Comparison of ENCODE assay signal across 8 cellular contexts in genomic region chr11:65558785-65559509, GRCh38. TPM values are rescaled to one million over a fixed set of nuclear protein-coding genes. Genes with fewer than 3 reads are reported as not detected.
DNase-seq lines count a peak whose midpoint lies in the region; ATAC-seq, FAIRE-seq and TF ChIP-seq lines count a peak whose summit lies in the region.

No MANE protein-coding gene starts in this region.

- no peaks in the 10 kb centered on the region for H3K36me3 Mint-ChIP-seq in activated naive CD8-positive, alpha-beta T cell treated with anti-CD3 and anti-CD28 coated beads, Interleukin-2, amount 50 U/mL, for 24 hours (ENCODE audit: low read depth)

- peak overlapping the region; percentile 51 for H3K4me3 Mint-ChIP-seq in activated naive CD8-positive, alpha-beta T cell treated with anti-CD3 and anti-CD28 coated beads, Interleukin-2, amount 50 U/mL, for 24 hours

- no peaks in the 10 kb centered on the region for H3K27me3 Mint-ChIP-seq in activated naive CD8-positive, alpha-beta T cell treated with anti-CD3 and anti-CD28 coated beads, Interleukin-2, amount 50 U/mL, for 24 hours

- WGBS in right cardiac atrium: 24% methylated on average over 21 of the region's 21 CpGs

- intact Hi-C loops in right cardiac atrium (cut with DNase I): no loop called here

- H3K9me3 ChIP-seq in right cardiac atrium (ENCODE audit: control insufficient read depth, low read length) (no peaks in the 10 kb centered on the region), skeletal muscle satellite cell (replicated peaks; ENCODE audit: low read length) (no peaks in the 10 kb centered on the region)

- peak overlapping the region; percentile 99 for H3K27ac ChIP-seq in right cardiac atrium (ENCODE audit: low read length)

- no peaks in the 10 kb centered on the region for H3K27me3 ChIP-seq in right cardiac atrium (ENCODE audit: control insufficient read depth, insufficient read depth)
- H3K27me3 ChIP-seq in skeletal muscle satellite cell (ENCODE audit: control insufficient read depth, insufficient read depth, low read length): no peaks in the 10 kb centered on the region

- TF ChIP-seq POLR2A in GM12891 (IDR thresholded peaks at IDR 0.05; ENCODE audit: low read depth, low read length): no peak

- DNase-seq in HT1080 (ENCODE audit: low read depth) (peak; percentile 64), right cardiac atrium (peak; percentile 82 to 94 (median 94)), GM12891 (ENCODE audit: insufficient read length, low spot score) (no peak), NCI-H187 treated with DMSO at 0.1 percent for 48 hours (lab: John Stamatoyannopoulos, UW) (no peak), epidermal melanocyte (ENCODE audit: insufficient read length, low spot score) (no peak)
- DNase-seq in activated naive CD8-positive, alpha-beta T cell treated with anti-CD3 and anti-CD28 coated beads, Interleukin-2, amount 50 U/mL, for 24 hours: no peak

- H3K9me3 Mint-ChIP-seq in activated naive CD8-positive, alpha-beta T cell treated with anti-CD3 and anti-CD28 coated beads, Interleukin-2, amount 50 U/mL, for 24 hours: no peaks in the 10 kb centered on the region

- H3K36me3 ChIP-seq in skeletal muscle satellite cell (ENCODE audit: insufficient read depth, low read length): no peaks in the 10 kb centered on the region

- H3K27ac Mint-ChIP-seq in activated naive CD8-positive, alpha-beta T cell treated with anti-CD3 and anti-CD28 coated beads, Interleukin-2, amount 50 U/mL, for 24 hours: peak overlapping the region; percentile 67

- H3K4me2 ChIP-seq in skeletal muscle satellite cell (ENCODE audit: low read length): peak overlapping the region; percentile 93

- H3K4me3 ChIP-seq in right cardiac atrium (ENCODE audit: low read length): peak overlapping the region; percentile 90
- peak overlapping the region; percentile 57 for H3K4me3 ChIP-seq in skeletal muscle satellite cell (ENCODE audit: low read length)

- FAIRE-seq in GM12891 (lab: Jason Lieb, UNC): no peak

- H3K4me1 Mint-ChIP-seq in activated naive CD8-positive, alpha-beta T cell treated with anti-CD3 and anti-CD28 coated beads, Interleukin-2, amount 50 U/mL, for 24 hours: peaks cover 66% of the 10 kb centered on the region

- peaks cover 12% of the 10 kb centered on the region for H3K4me1 ChIP-seq in right cardiac atrium (ENCODE audit: control insufficient read depth, insufficient read depth, low read length)
- peaks cover 64% of the 10 kb centered on the region for H3K4me1 ChIP-seq in skeletal muscle satellite cell (ENCODE audit: control insufficient read depth, insufficient read depth, low read length)

- no peak for ATAC-seq in activated naive CD8-positive, alpha-beta T cell treated with anti-CD3 and anti-CD28 coated beads, Interleukin-2, amount 50 U/mL, for 24 hours
- ATAC-seq in right cardiac atrium (peak; percentile 51 to 68), HG03520 (IDR thresholded peaks at IDR 0.05; ENCODE audit: unreplicated experiment) (no peak)

- H3K9ac ChIP-seq in skeletal muscle satellite cell (ENCODE audit: low read depth, low read length): peak overlapping the region; percentile 75

TF ChIP-seq in GM12891, 5 proteins besides CTCF, POLR2A, EP300 and RAD21:
- TF ChIP-seq TAF1 (IDR thresholded peaks at IDR 0.05; ENCODE audit: low read depth, low read length): no peak
- no peak for TF ChIP-seq POLR2AphosphoS5 (IDR thresholded peaks at IDR 0.05; ENCODE audit: low read depth, low read length)
- no peak for TF ChIP-seq POU2F2 (IDR thresholded peaks at IDR 0.05; ENCODE audit: low read depth, low read length)
- TF ChIP-seq PAX5 (IDR thresholded peaks at IDR 0.05; ENCODE audit: insufficient read depth, low read length, severe bottlenecking): no peak
- TF ChIP-seq SPI1 (IDR thresholded peaks at IDR 0.05; ENCODE audit: low read depth, low read length): no peak

RNA-seq across cellular contexts. Expression of gene LTBP3, which starts 0.8 kb away (rescaled TPM):
- 6.2 and 6.5 TPM in 2 replicates for total RNA-seq in HT1080 (2014; rRNA removed; shearing (Covaris generic))
- polyA plus RNA-seq in HT1080 (2015; cell fraction: cytosol; rRNA removed): 157 and 158 TPM in 2 replicates
- 490 and 510 TPM in 2 replicates for polyA plus RNA-seq in HT1080 (2015; cell fraction: nucleus; rRNA removed)
- 100 to 1,000 TPM; 128 to 161 (median 140) TPM for total RNA-seq in right cardiac atrium
- 60.2 TPM for polyA plus RNA-seq in right cardiac atrium
- total RNA-seq in skeletal muscle satellite cell (2012; rRNA removed): 40.0 and 50.7 TPM in 2 replicates
- 14.6 TPM for polyA plus RNA-seq in GM12891 (2012; ENCODE audit: low read depth, missing spikeins)

RNA-seq across cellular contexts. Expression of gene ZNRD2, which starts 11.3 kb away (rescaled TPM):
- 137 and 145 TPM in 2 replicates for total RNA-seq in HT1080 (2014; rRNA removed; shearing (Covaris generic))
- 92.5 and 122 TPM in 2 replicates for polyA plus RNA-seq in HT1080 (2015; cell fraction: cytosol; rRNA removed)
- polyA plus RNA-seq in HT1080 (2015; cell fraction: nucleus; rRNA removed): 74.7 and 83.9 TPM in 2 replicates
- 10 to 100 TPM; 32.6 to 35.3 (median 34.9) TPM for total RNA-seq in right cardiac atrium
- polyA plus RNA-seq in right cardiac atrium: 56.8 TPM
- total RNA-seq in skeletal muscle satellite cell (2012; rRNA removed): 77.6 and 102 TPM in 2 replicates
- 48.7 TPM for polyA plus RNA-seq in GM12891 (2012; ENCODE audit: low read depth, missing spikeins)

RNA-seq across cellular contexts. Expression of gene FAM89B, which starts 13.4 kb away (rescaled TPM):
- total RNA-seq in HT1080 (2014; rRNA removed; shearing (Covaris generic)): 34.6 and 45.1 TPM in 2 replicates
- polyA plus RNA-seq in HT1080 (2015; cell fraction: cytosol; rRNA removed): 49.7 and 54.5 TPM in 2 replicates
- 22.0 and 23.9 TPM in 2 replicates for polyA plus RNA-seq in HT1080 (2015; cell fraction: nucleus; rRNA removed)
- total RNA-seq in right cardiac atrium: 10 to 100 TPM; 40.5 to 46.6 (median 45.9) TPM
- 43.0 TPM for polyA plus RNA-seq in right cardiac atrium
- 13.4 and 21.8 TPM in 2 replicates for total RNA-seq in skeletal muscle satellite cell (2012; rRNA removed)
- polyA plus RNA-seq in GM12891 (2012; ENCODE audit: low read depth, missing spikeins): 18.3 TPM

RNA-seq across cellular contexts. Expression of gene EHBP1L1, which starts 16.9 kb away (rescaled TPM):
- total RNA-seq in HT1080 (2014; rRNA removed; shearing (Covaris generic)): 65.5 and 74.4 TPM in 2 replicates
- polyA plus RNA-seq in HT1080 (2015; cell fraction: cytosol; rRNA removed): 42.7 and 55.5 TPM in 2 replicates
- 76.0 and 118 TPM in 2 replicates for polyA plus RNA-seq in HT1080 (2015; cell fraction: nucleus; rRNA removed)
- 10 to 100 TPM; 43.9 to 80.2 (median 48.2) TPM for total RNA-seq in right cardiac atrium
- 35.7 TPM for polyA plus RNA-seq in right cardiac atrium
- total RNA-seq in skeletal muscle satellite cell (2012; rRNA removed): 35.0 and 44.8 TPM in 2 replicates
- 36.3 TPM for polyA plus RNA-seq in GM12891 (2012; ENCODE audit: low read depth, missing spikeins)

RNA-seq across cellular contexts. Expression of gene SCYL1, which starts 34.1 kb away (rescaled TPM):
- total RNA-seq in HT1080 (2014; rRNA removed; shearing (Covaris generic)): 66.6 and 67.0 TPM in 2 replicates
- 50.5 and 57.6 TPM in 2 replicates for polyA plus RNA-seq in HT1080 (2015; cell fraction: cytosol; rRNA removed)
- 50.7 and 62.7 TPM in 2 replicates for polyA plus RNA-seq in HT1080 (2015; cell fraction: nucleus; rRNA removed)
- total RNA-seq in right cardiac atrium: 10 to 100 TPM; 59.9 to 65.2 (median 62.8) TPM
- 56.6 TPM for polyA plus RNA-seq in right cardiac atrium
- 92.8 and 102 TPM in 2 replicates for total RNA-seq in skeletal muscle satellite cell (2012; rRNA removed)
- 33.4 TPM for polyA plus RNA-seq in GM12891 (2012; ENCODE audit: low read depth, missing spikeins)

Comparison
In these comparisons a context has a peak if more than half of its experiments do, and no peak if none do; other contexts are left out.
1. DNase-seq: peak in HT1080 (single experiment) and right cardiac atrium (3 of 3); none in activated naive CD8-positive, alpha-beta T cell treated with anti-CD3 and anti-CD28 coated beads, Interleukin-2, amount 50 U/mL, for 24 hours (single experiment), GM12891 (single experiment), NCI-H187 treated with DMSO at 0.1 percent for 48 hours (single experiment) and epidermal melanocyte (single experiment).
2. ATAC-seq: peak in right cardiac atrium (2 of 2); none in activated naive CD8-positive, alpha-beta T cell treated with anti-CD3 and anti-CD28 coated beads, Interleukin-2, amount 50 U/mL, for 24 hours (single experiment) and HG03520 (single experiment).
3. RNA of gene LTBP3, which starts 0.8 kb away (total RNA-seq): 128 to 161 TPM in right cardiac atrium; 6.2 to 6.5 TPM in HT1080; every median in the first group is over 10 times any median in the second.